21 cellular contexts compared by ENCODE assay signal in genomic region chr7:42639930-42640329, GRCh38.
DNase-seq lines count a peak whose midpoint lies in the region; ATAC-seq, FAIRE-seq and TF ChIP-seq lines count a peak whose summit lies in the region.
"Had no signal": no experiment of that assay in that cellular context is flagged by ENCODE, and none has a peak within 500 bp of the region (broad histone marks: within the 10 kb centered on the region; RNA-seq: fewer than 3 reads in every experiment).

No MANE protein-coding gene starts in this region.

- no peak for ATAC-seq in activated T-helper 17 cell treated with anti-CD3 and anti-CD28 coated beads, Interleukin-2, amount 50 U/mL, for 72 hours (replicated peaks)
- ATAC-seq in GM21526 (IDR thresholded peaks at IDR 0.05; ENCODE audit: low FRiP score, unreplicated experiment): no peak
- ATAC-seq: activated CD8-positive, alpha-beta memory T cell treated with anti-CD3 and anti-CD28 coated beads, Interleukin-2, amount 10 ng/mL, durations not matched to agents 7 days and 5 days; left ventricle myocardium superior; right cardiac atrium had no signal

- H3K9me3 Mint-ChIP-seq in activated T-helper 17 cell treated with anti-CD3 and anti-CD28 coated beads, Interleukin-2, amount 50 U/mL, for 72 hours: peaks cover 5% of the 10 kb centered on the region
- H3K9me3 Mint-ChIP-seq: activated naive CD8-positive, alpha-beta T cell treated with anti-CD3 and anti-CD28 coated beads, Interleukin-2, amount 10 ng/mL, durations not matched to agents 7 days and 5 days; activated T-helper 2 cell treated with anti-CD3 and anti-CD28 coated beads, Interferon-gamma antibody, Interleukin-2, Interleukin-4, amounts not matched to agents 10 μg/mL and 5 μg/mL and 100 μg/mL, durations not matched to agents 14 hours and 24 hours and 36 hours had no signal

- DNase-seq in AG09309 (ENCODE audit: low read depth) (no peak), H7 (peak; percentile 19), SK-MEL-5 (ENCODE audit: low read depth, low spot score) (peak; percentile 37), fibroblast of peridontal ligament (ENCODE audit: extremely low read depth) (peak; percentile 8), NCI-H2029 treated with DMSO at 0.1 percent for 48 hours (lab: John Stamatoyannopoulos, UW) (no peak), GM12892 (ENCODE audit: insufficient read length) (no peak)
- DNase-seq: activated CD4-positive, alpha-beta T cell treated with anti-CD3 and anti-CD28 coated beads for 48 hours; activated CD8-positive, alpha-beta memory T cell treated with anti-CD3 and anti-CD28 coated beads, Interleukin-2, amount 10 ng/mL, durations not matched to agents 7 days and 5 days; activated naive CD8-positive, alpha-beta T cell treated with anti-CD3 and anti-CD28 coated beads, Interleukin-2, amount 10 ng/mL, durations not matched to agents 7 days and 5 days; dermis blood vessel endothelial cell; glutamatergic neuron; left ventricle myocardium superior; NCI-H187 treated with DMSO at 0.1 percent for 48 hours; right cardiac atrium; SW 1271 had no signal

- H3K4me3 Mint-ChIP-seq in activated T-helper 17 cell treated with anti-CD3 and anti-CD28 coated beads, Interleukin-2, amount 50 U/mL, for 72 hours: no peak overlapping the region
- H3K4me3 Mint-ChIP-seq: activated CD8-positive, alpha-beta memory T cell treated with anti-CD3 and anti-CD28 coated beads, Interleukin-2, amount 10 ng/mL, durations not matched to agents 7 days and 5 days; activated naive CD8-positive, alpha-beta T cell treated with anti-CD3 and anti-CD28 coated beads, Interleukin-2, amount 10 ng/mL, durations not matched to agents 7 days and 5 days; IgD-negative memory B cell had no signal

- FAIRE-seq in GM12892 (lab: Jason Lieb, UNC): no peak
- FAIRE-seq: H54 had no signal

- TF ChIP-seq POLR2A in GM12892 (IDR thresholded peaks at IDR 0.05; ENCODE audit: low read depth, low read length): no peak

- peak; percentile 33 for TF ChIP-seq CTCF in AG09309 (IDR thresholded peaks at IDR 0.05; ENCODE audit: control insufficient read depth, insufficient read depth, low read depth, low read length, missing control alignments)

- no peak overlapping the region for H3K27ac Mint-ChIP-seq in activated T-helper 17 cell treated with anti-CD3 and anti-CD28 coated beads, Interleukin-2, amount 50 U/mL, for 72 hours
- H3K27ac Mint-ChIP-seq: activated CD8-positive, alpha-beta memory T cell treated with anti-CD3 and anti-CD28 coated beads, Interleukin-2, amount 10 ng/mL, durations not matched to agents 7 days and 5 days; activated naive CD8-positive, alpha-beta T cell treated with anti-CD3 and anti-CD28 coated beads, Interleukin-2, amount 10 ng/mL, durations not matched to agents 7 days and 5 days; activated T-helper 2 cell treated with anti-CD3 and anti-CD28 coated beads, Interferon-gamma antibody, Interleukin-2, Interleukin-4, amounts not matched to agents 10 μg/mL and 5 μg/mL and 100 μg/mL, durations not matched to agents 14 hours and 24 hours and 36 hours; IgD-negative memory B cell had no signal

- H3K27me3 Mint-ChIP-seq in activated T-helper 17 cell treated with anti-CD3 and anti-CD28 coated beads, Interleukin-2, amount 50 U/mL, for 72 hours: peaks cover 7% of the 10 kb centered on the region
- H3K27me3 Mint-ChIP-seq: activated CD8-positive, alpha-beta memory T cell treated with anti-CD3 and anti-CD28 coated beads, Interleukin-2, amount 10 ng/mL, durations not matched to agents 7 days and 5 days; activated naive CD8-positive, alpha-beta T cell treated with anti-CD3 and anti-CD28 coated beads, Interleukin-2, amount 10 ng/mL, durations not matched to agents 7 days and 5 days; IgD-negative memory B cell had no signal

- no peaks in the 10 kb centered on the region for H3K4me1 Mint-ChIP-seq in activated T-helper 17 cell treated with anti-CD3 and anti-CD28 coated beads, Interleukin-2, amount 50 U/mL, for 72 hours
- H3K4me1 Mint-ChIP-seq: activated CD8-positive, alpha-beta memory T cell treated with anti-CD3 and anti-CD28 coated beads, Interleukin-2, amount 10 ng/mL, durations not matched to agents 7 days and 5 days; activated naive CD8-positive, alpha-beta T cell treated with anti-CD3 and anti-CD28 coated beads, Interleukin-2, amount 10 ng/mL, durations not matched to agents 7 days and 5 days; IgD-negative memory B cell had no signal

- no peaks in the 10 kb centered on the region for H3K36me3 ChIP-seq in H7 (replicated peaks; ENCODE audit: control insufficient read depth, insufficient read depth, low read length)
- H3K36me3 ChIP-seq: breast epithelium had no signal

- no peaks in the 10 kb centered on the region for H3K36me3 Mint-ChIP-seq in activated T-helper 17 cell treated with anti-CD3 and anti-CD28 coated beads, Interleukin-2, amount 50 U/mL, for 72 hours (ENCODE audit: low read depth)
- H3K36me3 Mint-ChIP-seq: activated CD8-positive, alpha-beta memory T cell treated with anti-CD3 and anti-CD28 coated beads, Interleukin-2, amount 10 ng/mL, durations not matched to agents 7 days and 5 days; activated naive CD8-positive, alpha-beta T cell treated with anti-CD3 and anti-CD28 coated beads, Interleukin-2, amount 10 ng/mL, durations not matched to agents 7 days and 5 days; IgD-negative memory B cell had no signal

- H3K4me3 ChIP-seq in AG09309 (ENCODE audit: control insufficient read depth, low read depth, low read length) (no peak overlapping the region), H7 (ENCODE audit: insufficient read depth, low read depth, low read length) (no peak overlapping the region)
- H3K4me3 ChIP-seq: breast epithelium had no signal

- H3K27me3 ChIP-seq in H7 (ENCODE audit: control insufficient read depth, insufficient read depth, low read length): no peaks in the 10 kb centered on the region
- H3K27me3 ChIP-seq: breast epithelium had no signal

- in situ Hi-C loops in SK-MEL-5 (cut with HindIII; ENCODE audit: low pct_unique_long_range_greater_than_20kb, low sequenced_read_pairs): no loop called here

Comparison
In these comparisons a context has a peak if more than half of its experiments do, and no peak if none do; other contexts are left out.
1. DNase-seq: peak in H7 (single experiment), SK-MEL-5 (single experiment) and fibroblast of peridontal ligament (single experiment); none in AG09309 (single experiment), NCI-H2029 treated with DMSO at 0.1 percent for 48 hours (single experiment) and GM12892 (single experiment).